8 cellular contexts compared by ENCODE assay signal in the genomic region with DNA sequence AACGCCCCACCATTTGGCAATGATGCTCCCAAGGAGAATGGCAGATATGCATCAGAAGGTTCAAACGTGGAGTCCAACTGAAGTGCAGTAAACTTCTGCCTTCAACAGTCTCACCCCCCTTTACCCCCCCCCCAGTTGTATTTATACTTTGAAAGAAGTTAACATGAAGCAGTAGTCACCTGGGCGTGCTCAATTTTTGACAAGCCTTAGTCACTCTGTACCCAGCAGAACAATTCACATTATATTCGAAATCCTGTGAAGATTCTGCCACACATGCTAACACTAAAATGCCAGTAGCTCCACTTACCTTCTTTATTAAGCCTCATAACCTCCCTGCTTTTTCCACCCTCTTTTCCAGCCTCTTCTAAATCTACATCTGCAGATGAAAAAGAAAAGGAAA. TPM values are rescaled to one million over a fixed set of nuclear protein-coding genes. Genes with fewer than 3 reads are reported as not detected.
DNase-seq lines count a peak whose midpoint lies in the region; ATAC-seq, FAIRE-seq and TF ChIP-seq lines count a peak whose summit lies in the region.

No MANE protein-coding gene starts in this region.

- no peak for TF ChIP-seq POLR2A in GM12891 (IDR thresholded peaks at IDR 0.05; ENCODE audit: low read depth, low read length)

- peaks cover 15% of the 10 kb centered on the region for H3K4me1 ChIP-seq in ES-I3 (ENCODE audit: insufficient read depth, low read length)
- H3K4me1 ChIP-seq in psoas muscle: no peaks in the 10 kb centered on the region

- POLR2A ChIA-PET in T-cell (lab: Charles Lee): interaction anchor here in 1 of 2 donors (0.7 kb wide), 2 partner anchors 134 to 217 kb away, joined by 7 to 11 read pairs; no protein-coding TSS in a partner anchor

- TF ChIP-seq CTCF in fibroblast of pulmonary artery (IDR thresholded peaks at IDR 0.05; ENCODE audit: low read length, missing control alignments) (no peak), psoas muscle (IDR thresholded peaks at IDR 0.05) (no peak)

- peak overlapping the region; percentile 97 to 98 (median 97) for H3K4me3 Mint-ChIP-seq in T-cell

- WGBS in psoas muscle, 3 donors: 43 to 69% (median 51%) methylated on average over 4 of the region's 4 CpGs

- no peaks in the 10 kb centered on the region for H3K27me3 ChIP-seq in psoas muscle (ENCODE audit: insufficient read depth in 3 of 3, low read length in 2 of 3)

- CTCF ChIA-PET in T-cell (lab: Charles Lee): interaction anchor here (0.7 to 1.4 kb wide), 5 partner anchors 26 to 186 kb away, joined by 3 to 6 read pairs (median 4); no protein-coding TSS in a partner anchor

- peak overlapping the region; percentile 84 for H3K9ac ChIP-seq in ES-I3 (ENCODE audit: low read depth, low read length)

- no peaks in the 10 kb centered on the region for H3K27me3 Mint-ChIP-seq in T-cell

- peaks cover 57 to 65% (median 65%) of the 10 kb centered on the region in 3 donors for H3K4me1 Mint-ChIP-seq in T-cell

- ATAC-seq in T-cell (replicated peaks in 1 of 4) (no peak), psoas muscle (no peak), GM18511 (IDR thresholded peaks at IDR 0.05; ENCODE audit: unreplicated experiment) (no peak), GM19328 (IDR thresholded peaks at IDR 0.05; ENCODE audit: unreplicated experiment) (no peak)

- no peak for DNase-seq in T-cell
- peak; percentile 6 for DNase-seq in fibroblast of pulmonary artery (ENCODE audit: low read depth)
- DNase-seq in psoas muscle: no peak
- no peak for DNase-seq in GM12891 (ENCODE audit: insufficient read length, low spot score)
- no peak for DNase-seq in GM19240 (ENCODE audit: insufficient read length, low spot score)

- no peaks in the 10 kb centered on the region for H3K36me3 ChIP-seq in ES-I3 (ENCODE audit: insufficient read depth, low read length)
- H3K36me3 ChIP-seq in psoas muscle (ENCODE audit: insufficient read depth in 1 of 2, low read depth in 1 of 2): peaks cover 2 to 6% of the 10 kb centered on the region in 2 donors

- H3K9me3 ChIP-seq in ES-I3 (ENCODE audit: control insufficient read depth, insufficient read depth, low read length) (no peaks in the 10 kb centered on the region), psoas muscle (no peaks in the 10 kb centered on the region)

- H3K4me3 ChIP-seq in fibroblast of pulmonary artery (replicated peaks; ENCODE audit: low read depth, low read length) (peak overlapping the region; percentile 79), psoas muscle (peak overlapping the region; percentile 84)

- FAIRE-seq in GM12891 (lab: Jason Lieb, UNC): no peak

- peaks cover 14% of the 10 kb centered on the region for H3K36me3 Mint-ChIP-seq in T-cell

- peak overlapping the region; percentile 92 to 94 for H3K27ac Mint-ChIP-seq in T-cell

- no peaks in the 10 kb centered on the region for H3K9me3 Mint-ChIP-seq in T-cell

- intact Hi-C loops in psoas muscle (cut with DNase I): loop anchor here (5.0 to 10.0 kb wide), 4 partner anchors 98 to 259 kb away; no protein-coding TSS in a partner anchor

- H3K27ac ChIP-seq in psoas muscle: peak overlapping the region; percentile 84

TF ChIP-seq in GM12891, 5 proteins besides CTCF, POLR2A, EP300 and RAD21:
- TF ChIP-seq TAF1 (IDR thresholded peaks at IDR 0.05; ENCODE audit: low read depth, low read length): no peak
- no peak for TF ChIP-seq POLR2AphosphoS5 (IDR thresholded peaks at IDR 0.05; ENCODE audit: low read depth, low read length)
- TF ChIP-seq POU2F2 (IDR thresholded peaks at IDR 0.05; ENCODE audit: low read depth, low read length): no peak
- no peak for TF ChIP-seq SPI1 (IDR thresholded peaks at IDR 0.05; ENCODE audit: low read depth, low read length)
- TF ChIP-seq PAX5 (IDR thresholded peaks at IDR 0.05; ENCODE audit: insufficient read depth, low read length, severe bottlenecking): no peak

RNA-seq across cellular contexts. Expression of gene ATXN7L1, which starts 0.9 kb away (rescaled TPM):
- total RNA-seq in T-cell (10 to 100 TPM; 42.3 to 54.7 (median 47.4) TPM), psoas muscle (1 to 10 TPM; 3.0 to 6.0 (median 4.0) TPM)
- 1 to 10 TPM; 1.2 to 1.9 (median 1.5) TPM for polyA plus RNA-seq in psoas muscle
- polyA plus RNA-seq in GM12891 (2012; ENCODE audit: low read depth, missing spikeins): 0.04 TPM

Comparison
In these comparisons a context has a peak if more than half of its experiments do, and no peak if none do; other contexts are left out.
1. RNA of gene ATXN7L1, which starts 0.9 kb away (total RNA-seq): 42.3 to 54.7 TPM in T-cell; 3.0 to 6.0 TPM in psoas muscle; every median in the first group is over 4 times any median in the second.